ENCODE assay signal across 1 cellular context in genomic region chr6:73653571-73654424, GRCh38.
TF ChIP-seq lines count a peak whose summit lies in the region.

SLC17A5 (minus strand) TSS chr6:73653992; CDS start chr6:73653886, 106 bp downstream.

TF ChIP-seq in GM12878, 131 proteins besides CTCF, POLR2A, EP300 and RAD21 (continued from another document):
- no peak for TF ChIP-seq PRDM15 (CRISPR knock-in tag; IDR thresholded peaks at IDR 0.05)
- no peak for TF ChIP-seq BMI1 (IDR thresholded peaks at IDR 0.05; ENCODE audit: borderline replicate concordance)
- TF ChIP-seq EZH2 (IDR thresholded peaks at IDR 0.05; ENCODE audit: borderline replicate concordance, control insufficient read depth, low read depth, low read length): no peak
- peak in 1 of 2 experiments; percentile 27; a peak in 2 of 4 replicates for TF ChIP-seq BHLHE40 (IDR thresholded peaks at IDR 0.05; ENCODE audit: borderline replicate concordance in 1 of 2, low read depth in 2 of 2, low read length in 1 of 2)
TF ChIP-seq in GM12878: peak in this region for 33.
